Comparison of ENCODE assay signal across 1 cellular context in the genomic region with DNA sequence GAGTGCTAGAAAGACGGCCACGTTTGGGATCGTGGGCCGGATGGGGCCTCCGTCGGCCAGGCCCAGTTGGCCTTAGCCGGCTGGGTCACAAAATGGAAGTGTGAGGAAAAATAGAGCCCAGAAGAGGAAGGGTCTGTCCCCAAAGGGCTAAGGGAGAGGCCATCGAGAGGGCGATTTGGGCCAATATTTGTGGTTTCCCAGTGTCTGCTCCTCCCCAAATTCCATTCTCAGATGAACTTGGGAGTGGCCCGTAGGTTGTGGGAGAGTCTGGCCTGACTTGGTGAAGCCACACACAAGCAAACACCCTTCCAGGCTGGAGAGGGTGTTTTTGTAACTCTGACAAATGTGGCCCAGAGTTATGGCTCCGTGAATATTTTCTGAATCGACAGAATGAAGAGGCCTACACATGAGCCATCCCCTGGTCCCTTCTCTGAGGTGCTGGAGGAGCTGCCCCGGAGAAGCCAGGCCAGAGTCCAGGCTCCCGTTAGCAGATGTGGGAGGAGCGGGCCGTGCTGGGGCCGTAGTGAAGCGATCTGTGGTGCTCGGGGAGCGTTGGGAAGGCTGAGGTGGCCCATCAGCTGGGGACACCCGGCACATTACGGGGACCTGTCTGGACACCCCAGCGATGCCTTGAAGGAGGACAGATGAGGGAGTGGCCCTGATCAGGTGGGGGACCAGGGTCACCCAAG.
TF ChIP-seq lines count a peak whose summit lies in the region.

No MANE protein-coding gene starts in this region.

TF ChIP-seq in GM23338, 12 proteins besides CTCF, POLR2A, EP300 and RAD21 (continued from another document):
- TF ChIP-seq, protein P1, sequence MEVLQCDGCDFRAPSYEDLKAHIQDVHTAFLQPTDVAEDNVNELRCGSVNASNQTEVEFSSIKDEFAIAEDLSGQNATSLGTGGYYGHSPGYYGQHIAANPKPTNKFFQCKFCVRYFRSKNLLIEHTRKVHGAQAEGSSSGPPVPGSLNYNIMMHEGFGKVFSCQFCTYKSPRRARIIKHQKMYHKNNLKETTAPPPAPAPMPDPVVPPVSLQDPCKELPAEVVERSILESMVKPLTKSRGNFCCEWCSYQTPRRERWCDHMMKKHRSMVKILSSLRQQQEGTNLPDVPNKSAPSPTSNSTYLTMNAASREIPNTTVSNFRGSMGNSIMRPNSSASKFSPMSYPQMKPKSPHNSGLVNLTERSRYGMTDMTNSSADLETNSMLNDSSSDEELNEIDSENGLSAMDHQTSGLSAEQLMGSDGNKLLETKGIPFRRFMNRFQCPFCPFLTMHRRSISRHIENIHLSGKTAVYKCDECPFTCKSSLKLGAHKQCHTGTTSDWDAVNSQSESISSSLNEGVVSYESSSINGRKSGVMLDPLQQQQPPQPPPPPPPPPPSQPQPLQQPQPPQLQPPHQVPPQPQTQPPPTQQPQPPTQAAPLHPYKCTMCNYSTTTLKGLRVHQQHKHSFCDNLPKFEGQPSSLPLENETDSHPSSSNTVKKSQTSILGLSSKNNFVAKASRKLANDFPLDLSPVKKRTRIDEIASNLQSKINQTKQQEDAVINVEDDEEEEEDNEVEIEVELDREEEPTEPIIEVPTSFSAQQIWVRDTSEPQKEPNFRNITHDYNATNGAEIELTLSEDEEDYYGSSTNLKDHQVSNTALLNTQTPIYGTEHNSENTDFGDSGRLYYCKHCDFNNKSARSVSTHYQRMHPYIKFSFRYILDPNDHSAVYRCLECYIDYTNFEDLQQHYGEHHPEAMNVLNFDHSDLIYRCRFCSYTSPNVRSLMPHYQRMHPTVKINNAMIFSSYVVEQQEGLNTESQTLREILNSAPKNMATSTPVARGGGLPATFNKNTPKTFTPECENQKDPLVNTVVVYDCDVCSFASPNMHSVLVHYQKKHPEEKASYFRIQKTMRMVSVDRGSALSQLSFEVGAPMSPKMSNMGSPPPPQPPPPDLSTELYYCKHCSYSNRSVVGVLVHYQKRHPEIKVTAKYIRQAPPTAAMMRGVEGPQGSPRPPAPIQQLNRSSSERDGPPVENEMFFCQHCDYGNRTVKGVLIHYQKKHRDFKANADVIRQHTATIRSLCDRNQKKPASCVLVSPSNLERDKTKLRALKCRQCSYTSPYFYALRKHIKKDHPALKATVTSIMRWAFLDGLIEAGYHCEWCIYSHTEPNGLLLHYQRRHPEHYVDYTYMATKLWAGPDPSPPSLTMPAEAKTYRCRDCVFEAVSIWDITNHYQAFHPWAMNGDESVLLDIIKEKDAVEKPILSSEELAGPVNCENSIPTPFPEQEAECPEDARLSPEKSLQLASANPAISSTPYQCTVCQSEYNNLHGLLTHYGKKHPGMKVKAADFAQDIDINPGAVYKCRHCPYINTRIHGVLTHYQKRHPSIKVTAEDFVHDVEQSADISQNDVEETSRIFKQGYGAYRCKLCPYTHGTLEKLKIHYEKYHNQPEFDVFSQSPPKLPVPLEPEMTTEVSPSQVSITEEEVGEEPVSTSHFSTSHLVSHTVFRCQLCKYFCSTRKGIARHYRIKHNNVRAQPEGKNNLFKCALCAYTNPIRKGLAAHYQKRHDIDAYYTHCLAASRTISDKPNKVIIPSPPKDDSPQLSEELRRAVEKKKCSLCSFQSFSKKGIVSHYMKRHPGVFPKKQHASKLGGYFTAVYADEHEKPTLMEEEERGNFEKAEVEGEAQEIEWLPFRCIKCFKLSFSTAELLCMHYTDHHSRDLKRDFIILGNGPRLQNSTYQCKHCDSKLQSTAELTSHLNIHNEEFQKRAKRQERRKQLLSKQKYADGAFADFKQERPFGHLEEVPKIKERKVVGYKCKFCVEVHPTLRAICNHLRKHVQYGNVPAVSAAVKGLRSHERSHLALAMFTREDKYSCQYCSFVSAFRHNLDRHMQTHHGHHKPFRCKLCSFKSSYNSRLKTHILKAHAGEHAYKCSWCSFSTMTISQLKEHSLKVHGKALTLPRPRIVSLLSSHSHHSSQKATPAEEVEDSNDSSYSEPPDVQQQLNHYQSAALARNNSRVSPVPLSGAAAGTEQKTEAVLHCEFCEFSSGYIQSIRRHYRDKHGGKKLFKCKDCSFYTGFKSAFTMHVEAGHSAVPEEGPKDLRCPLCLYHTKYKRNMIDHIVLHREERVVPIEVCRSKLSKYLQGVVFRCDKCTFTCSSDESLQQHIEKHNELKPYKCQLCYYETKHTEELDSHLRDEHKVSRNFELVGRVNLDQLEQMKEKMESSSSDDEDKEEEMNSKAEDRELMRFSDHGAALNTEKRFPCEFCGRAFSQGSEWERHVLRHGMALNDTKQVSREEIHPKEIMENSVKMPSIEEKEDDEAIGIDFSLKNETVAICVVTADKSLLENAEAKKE (CRISPR knock-in tag; IDR thresholded peaks at IDR 0.05): no peak
